In the genomic region with DNA sequence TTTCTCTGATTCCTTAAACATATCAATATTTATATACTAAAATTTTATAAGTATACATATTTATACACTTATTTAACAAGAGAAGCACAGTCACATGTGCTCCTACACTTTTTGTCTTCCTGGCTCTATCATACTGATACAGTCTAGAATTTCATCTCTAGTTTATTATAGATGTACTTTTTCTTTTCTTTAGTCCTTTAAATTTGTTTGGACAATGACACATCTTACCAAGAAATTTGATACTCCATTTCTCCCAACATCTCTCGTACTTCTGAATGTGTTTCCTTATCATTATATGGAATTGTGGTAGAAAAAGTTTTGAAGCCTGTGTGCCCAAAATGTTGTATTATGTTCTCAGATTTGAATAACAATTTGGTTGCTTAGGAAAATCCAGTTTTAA, we compare ENCODE assay signal across 10 cellular contexts.
"Had no signal": no experiment of that assay in that cellular context is flagged by ENCODE, and none has a peak within 500 bp of the region (broad histone marks: within the 10 kb centered on the region; RNA-seq: fewer than 3 reads in every experiment).

No MANE protein-coding gene starts in this region.

- H3K36me3 ChIP-seq: HAP-1 had no signal

- H3K27ac ChIP-seq: HL-60 had no signal

- DNase-seq: GOT3, H7, HFFc6, IMR-90, KG1 had no signal

- H3K4me1 ChIP-seq: HAP-1 had no signal

- H3K9me3 ChIP-seq: HAP-1 had no signal

- FAIRE-seq: HTR-8/SVneo, K562 had no signal

- H3K4me3 ChIP-seq: HAP-1, K562 had no signal

- ATAC-seq: HCT116, K562 had no signal
